Comparison of ENCODE assay signal across 10 cellular contexts in genomic region chr13:112894423-112894672, GRCh38.
DNase-seq lines count a peak whose midpoint lies in the region; ATAC-seq and TF ChIP-seq lines count a peak whose summit lies in the region.
"Had no signal": no experiment of that assay in that cellular context is flagged by ENCODE, and none has a peak within 500 bp of the region (broad histone marks: within the 10 kb centered on the region; RNA-seq: fewer than 3 reads in every experiment).

No MANE protein-coding gene starts in this region.

- no peak for DNase-seq in cardiac muscle cell (ENCODE audit: low read depth in 1 of 2, low spot score in 1 of 2)
- DNase-seq in Right ventricle myocardium superior: no peak
- DNase-seq in mammary epithelial cell: no peak
- DNase-seq in iPS-NIHi7 (ENCODE audit: extremely low spot score): no peak
- DNase-seq in stimulated activated CD4-positive, alpha-beta T cell treated with anti-CD3 and anti-CD28 coated beads, Interleukin-4, amount 100 ng/mL, for 1 hour: no peak
- DNase-seq in activated CD4-positive, alpha-beta T cell treated with anti-CD3 and anti-CD28 coated beads, Interleukin-2, amount 50 U/mL, for 48 hours: no peak
- DNase-seq: activated effector memory CD4-positive, alpha-beta T cell treated with anti-CD3 and anti-CD28 coated beads, Interleukin-2, amount 50 U/mL, for 16 hours; T-helper 9 cell had no signal

- WGBS in mammary epithelial cell (ENCODE audit: low coverage, missing lambda C conversion rate): no CpG with 5 or more reads among the region's 34 CpGs
- WGBS in mesodermal cell (ENCODE audit: insufficient coverage in 2 of 2), 2 experiments: 0% methylated on average over 23 of the region's 34 CpGs
- 2% methylated on average over 33 of the region's 34 CpGs for WGBS in urinary bladder

- CTCF ChIA-PET in mammary epithelial cell (lab: Charles Lee; ENCODE audit: low non-redundant PET): interaction anchor here (0.6 kb wide), 1 partner anchor 37 kb away, joined by 3 read pairs; no protein-coding TSS in a partner anchor

- intact Hi-C loops in Right ventricle myocardium superior (cut with DNase I) (no loop called here), mammary epithelial cell (cut with micrococcal nuclease) (no loop called here)

- H3K4me2 ChIP-seq in mammary epithelial cell (ENCODE audit: insufficient read depth, low read depth, low read length): peak overlapping the region; percentile 57

- H3K36me3 ChIP-seq in cardiac muscle cell (no peaks in the 10 kb centered on the region), mammary epithelial cell (ENCODE audit: insufficient read depth, low read length) (no peaks in the 10 kb centered on the region), mesodermal cell (ENCODE audit: control insufficient read depth, insufficient read depth, low read length) (no peaks in the 10 kb centered on the region), urinary bladder (ENCODE audit: insufficient read depth) (no peaks in the 10 kb centered on the region)

- in situ Hi-C loops in mammary epithelial cell (cut with MboI; ENCODE audit: low sequenced_read_pairs in 2 of 2): no loop called here

- peak overlapping the region; percentile 39 for H3K4me3 ChIP-seq in cardiac muscle cell
- H3K4me3 ChIP-seq in mammary epithelial cell (replicated peaks in 1 of 3; ENCODE audit: insufficient read depth in 1 of 3, low read depth in 2 of 3, low read length in 3 of 3): peak overlapping the region in 1 of 3 experiments; percentile 3
- peak overlapping the region; percentile 41 for H3K4me3 ChIP-seq in mesodermal cell (ENCODE audit: extremely low read depth, insufficient read depth, low read length, poor library complexity, severe bottlenecking)
- H3K4me3 ChIP-seq in urinary bladder (ENCODE audit: low read depth, low read length): peak overlapping the region; percentile 40

- peaks cover 10% of the 10 kb centered on the region for H3K27me3 ChIP-seq in cardiac muscle cell
- peaks cover 16% of the 10 kb centered on the region for H3K27me3 ChIP-seq in mammary epithelial cell (ENCODE audit: insufficient read depth, low read length)

- no peaks in the 10 kb centered on the region for H4K20me1 ChIP-seq in mammary epithelial cell (ENCODE audit: insufficient read depth, low read length)

- no peak overlapping the region for H3K9ac ChIP-seq in mammary epithelial cell (ENCODE audit: insufficient read depth, low read length)

- TF ChIP-seq CTCF in cardiac muscle cell (IDR thresholded peaks at IDR 0.05; ENCODE audit: low read depth, low read length): no peak
- no peak for TF ChIP-seq CTCF in mammary epithelial cell (conservative IDR thresholded peaks at IDR 0.05 in 1 of 2, IDR thresholded peaks at IDR 0.05 in 1 of 2; ENCODE audit: extremely low read depth in 1 of 2, insufficient read depth in 1 of 2, low read depth in 1 of 2, low read length in 2 of 2)

- ATAC-seq in Right ventricle myocardium superior (ENCODE audit: poor library complexity): no peak

- H3K9me3 ChIP-seq in cardiac muscle cell (ENCODE audit: low read depth) (no peaks in the 10 kb centered on the region), mammary epithelial cell (replicated peaks; ENCODE audit: insufficient read depth, low read length) (no peaks in the 10 kb centered on the region), mesodermal cell (ENCODE audit: control insufficient read depth, low read length) (no peaks in the 10 kb centered on the region)

- H3K27ac ChIP-seq in cardiac muscle cell (no peak overlapping the region), mammary epithelial cell (ENCODE audit: insufficient read depth, low read depth, low read length) (no peak overlapping the region), mesodermal cell (ENCODE audit: low read depth, low read length, severe bottlenecking) (no peak overlapping the region), urinary bladder (ENCODE audit: low read depth) (no peak overlapping the region)

- H2AFZ ChIP-seq in mammary epithelial cell (ENCODE audit: low read depth, low read length): no peak overlapping the region

- dilution Hi-C loops in mammary epithelial cell (cut with HindIII; ENCODE audit: low sequenced_read_pairs): no loop called here

- H3K79me2 ChIP-seq in mammary epithelial cell (ENCODE audit: insufficient read depth, low read length): no peaks in the 10 kb centered on the region

- H3K4me1 ChIP-seq in cardiac muscle cell (ENCODE audit: low read depth): peaks cover 11% of the 10 kb centered on the region
- H3K4me1 ChIP-seq in mammary epithelial cell (ENCODE audit: insufficient read depth, low read length): peaks cover 3% of the 10 kb centered on the region
- H3K4me1 ChIP-seq in mesodermal cell (ENCODE audit: control insufficient read depth, insufficient read depth, low read length, poor library complexity, severe bottlenecking): peaks cover 22% of the 10 kb centered on the region
- H3K4me1 ChIP-seq in urinary bladder (ENCODE audit: insufficient read depth): no peaks in the 10 kb centered on the region

- BruUV-seq in mammary epithelial cell (replicated peaks; lab: Mats Ljungman, UMichigan): no TSS peak
